7 cellular contexts compared by ENCODE assay signal in genomic region chr19:20082232-20082833, GRCh38. TPM values are rescaled to one million over a fixed set of nuclear protein-coding genes. Genes with fewer than 3 reads are reported as not detected.
DNase-seq lines count a peak whose midpoint lies in the region; ATAC-seq and TF ChIP-seq lines count a peak whose summit lies in the region.
"Not testable (repeated sequence)": the region's sequence is repeated elsewhere in the genome, so short reads cannot be mapped to it uniquely, and the experiment has no call there.

No MANE protein-coding gene starts in this region.

- not testable (repeated sequence) for H3K27me3 Mint-ChIP-seq in WTC11 (ENCODE audit: low read depth)

- not testable (repeated sequence) for H3K9me3 Mint-ChIP-seq in WTC11

- no CpG with 5 or more reads among the region's 3 CpGs for WGBS in neuronal stem cell (ENCODE audit: extremely low coverage in 2 of 2, insufficient read length in 2 of 2, insufficient replicate concordance in 1 of 2), 2 donors

- not testable (repeated sequence) for H2BK5ac ChIP-seq in neuronal stem cell (ENCODE audit: low read length)

- H3K4me3 Mint-ChIP-seq in WTC11, result peak overlapping the region; percentile 98

- H3K9ac ChIP-seq in neuronal stem cell (ENCODE audit: low read depth, low read length, poor library complexity), result not testable (repeated sequence)

- not testable (repeated sequence) for H2AK5ac ChIP-seq in neuronal stem cell (ENCODE audit: low read depth, low read length)

- H3K23ac ChIP-seq in neuronal stem cell (ENCODE audit: low read depth, low read length, poor library complexity), result not testable (repeated sequence)

- not testable (repeated sequence) for H4K8ac ChIP-seq in neuronal stem cell (ENCODE audit: low read depth, low read length)

- DNase-seq in DMS79 treated with DMSO at 0.1 percent for 48 hours (lab: John Stamatoyannopoulos, UW) (peak; percentile 33), NCI-H187 treated with DMSO at 0.1 percent for 48 hours (lab: John Stamatoyannopoulos, UW) (peak; percentile 22), NCI-H748 (lab: John Stamatoyannopoulos, UW; ENCODE audit: unreplicated experiment) (peak; percentile 33), fibroblast of villous mesenchyme (ENCODE audit: low read depth) (peak; percentile 89), left kidney (ENCODE audit: low read depth, low spot score) (peak; percentile 39)
- DNase-seq in WTC11 (ENCODE audit: low spot score); neuronal stem cell (ENCODE audit: low spot score): not testable (repeated sequence)

- ATAC-seq in WTC11, result not testable (repeated sequence)

- H2BK120ac ChIP-seq in neuronal stem cell (ENCODE audit: low read depth, low read length), result not testable (repeated sequence)

- POLR2A ChIA-PET in WTC11 (lab: Charles Lee), result interaction anchor here (0.5 kb wide), 1 partner anchor 156 kb away, joined by 3 read pairs; no protein-coding TSS in a partner anchor

- not testable (repeated sequence) for H3K4ac ChIP-seq in neuronal stem cell (ENCODE audit: low read length)

- H3K9me3 ChIP-seq in neuronal stem cell (replicated peaks in 1 of 2; ENCODE audit: control insufficient read depth in 2 of 2, insufficient read depth in 1 of 2, low read depth in 1 of 2, low read length in 2 of 2), result peaks cover 3 to 67% of the 10 kb centered on the region in 2 donors

- CTCF ChIA-PET in WTC11 (lab: Charles Lee), result interaction anchor here (2.0 kb wide), 1 partner anchor 85 kb away, joined by 6 read pairs; no protein-coding TSS in a partner anchor

- H3K4me1 Mint-ChIP-seq in WTC11, result peaks cover 66% of the 10 kb centered on the region

- not testable (repeated sequence) for H3K4me2 ChIP-seq in neuronal stem cell (ENCODE audit: insufficient read depth, low read length, poor library complexity, severe bottlenecking)

- H3K18ac ChIP-seq in neuronal stem cell (ENCODE audit: low read length), result not testable (repeated sequence)

- H2AFZ ChIP-seq in neuronal stem cell (ENCODE audit: low read length), result not testable (repeated sequence)

- H3K36me3 ChIP-seq in neuronal stem cell (replicated peaks in 1 of 2; ENCODE audit: control insufficient read depth in 2 of 2, insufficient read depth in 2 of 2, low read length in 2 of 2), result peaks cover 7 to 58% of the 10 kb centered on the region in 2 donors

- H3K27ac ChIP-seq in neuronal stem cell (replicated peaks; ENCODE audit: low read length), result peak overlapping the region; percentile 67

- not testable (repeated sequence) for H3K79me1 ChIP-seq in neuronal stem cell (ENCODE audit: low read depth, low read length)

- not testable (repeated sequence) for H2BK15ac ChIP-seq in neuronal stem cell (ENCODE audit: low read length)

- H3K27me3 ChIP-seq in neuronal stem cell (ENCODE audit: control insufficient read depth in 3 of 3, insufficient read depth in 3 of 3, low read depth in 1 of 3, low read length in 3 of 3), result not testable (repeated sequence)

- not testable (repeated sequence) for H4K91ac ChIP-seq in neuronal stem cell (ENCODE audit: low read depth, low read length, poor library complexity)

- TF ChIP-seq CTCF in WTC11 (IDR thresholded peaks at IDR 0.05); fibroblast of villous mesenchyme (IDR thresholded peaks at IDR 0.05; ENCODE audit: insufficient read depth, low read depth, low read length): not testable (repeated sequence)

- H3K14ac ChIP-seq in neuronal stem cell (ENCODE audit: low read length), result not testable (repeated sequence)

- peaks cover 0 to 13% of the 10 kb centered on the region in 2 donors for H3K4me1 ChIP-seq in neuronal stem cell (ENCODE audit: control insufficient read depth in 2 of 2, insufficient read depth in 1 of 2, low read depth in 1 of 2, low read length in 2 of 2)

- not testable (repeated sequence) for H2BK12ac ChIP-seq in neuronal stem cell (ENCODE audit: low read length)

- peaks cover 31% of the 10 kb centered on the region for H3K36me3 Mint-ChIP-seq in WTC11

- peak overlapping the region; percentile 98 for H3K27ac Mint-ChIP-seq in WTC11

- H3K4me3 ChIP-seq in fibroblast of villous mesenchyme (ENCODE audit: low read depth, low read length); neuronal stem cell (ENCODE audit: low read length in 2 of 2): not testable (repeated sequence)

TF ChIP-seq in WTC11, 78 proteins besides CTCF, POLR2A, EP300 and RAD21:
- peak; percentile 28; the same call in 1 of the 2 replicates for TF ChIP-seq MAX (CRISPR knock-in tag; IDR thresholded peaks at IDR 0.05)
- 0 out of 2 replicates have a peak, but pooled peaks have one; percentile 50 for TF ChIP-seq TEAD1 (CRISPR knock-in tag; IDR thresholded peaks at IDR 0.05)
- 0 out of 2 replicates have a peak, but pooled peaks have one; percentile 30 for TF ChIP-seq USF2 (CRISPR knock-in tag; IDR thresholded peaks at IDR 0.05)
TF ChIP-seq in WTC11: peak in this region for 3; not testable (repeated sequence) for 75.

RNA-seq across cellular contexts. Expression of gene ZNF90, which starts 4.5 kb away (rescaled TPM):
- total RNA-seq in WTC11 (2021) (112 to 114 TPM (median 114 TPM) in 3 replicates), fibroblast of villous mesenchyme (0.86 and 0.97 TPM in 2 replicates)
- polyA plus RNA-seq in neuronal stem cell (2013, experiment 1 of 2), result 23.3 TPM
- 24.6 TPM for polyA plus RNA-seq in neuronal stem cell (2013, experiment 2 of 2)

RNA-seq across cellular contexts. Expression of gene ZNF682, which starts 43.0 kb away (rescaled TPM):
- total RNA-seq in WTC11 (2021) (20.5 to 25.4 TPM (median 20.8 TPM) in 3 replicates), fibroblast of villous mesenchyme (0.86 and 1.3 TPM in 2 replicates)
- 14.1 TPM for polyA plus RNA-seq in neuronal stem cell (2013, experiment 1 of 2)
- polyA plus RNA-seq in neuronal stem cell (2013, experiment 2 of 2), result 14.4 TPM

Comparison
In these comparisons a context has a peak if more than half of its experiments do, and no peak if none do; other contexts are left out.
1. RNA of gene ZNF90, which starts 4.5 kb away (total RNA-seq): 112 to 114 TPM in WTC11; 0.86 to 0.97 TPM in fibroblast of villous mesenchyme; every median in the first group is over 10 times any median in the second.